ENCODE assay signal across 13 cellular contexts in the genomic region with DNA sequence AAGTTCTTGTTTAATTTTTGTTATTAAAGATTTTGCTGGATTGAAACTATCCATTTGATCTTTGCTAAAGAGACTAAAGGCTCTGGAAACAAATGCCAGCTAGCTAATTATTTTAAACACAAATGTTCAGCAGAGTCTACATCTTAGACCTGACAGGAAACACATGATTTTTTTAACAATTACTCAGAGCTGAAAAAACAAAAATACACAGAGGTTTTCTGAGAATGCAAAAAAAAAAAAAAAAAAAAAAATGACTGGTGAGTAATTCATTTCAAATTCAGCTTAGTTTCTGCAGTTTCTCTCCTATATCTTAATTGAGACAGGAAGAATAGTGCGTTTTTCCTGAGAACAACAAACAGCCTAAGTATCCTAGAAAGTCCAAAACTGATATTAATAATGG.
DNase-seq lines count a peak whose midpoint lies in the region; ATAC-seq, FAIRE-seq and TF ChIP-seq lines count a peak whose summit lies in the region.
"Had no signal": no experiment of that assay in that cellular context is flagged by ENCODE, and none has a peak within 500 bp of the region (broad histone marks: within the 10 kb centered on the region; RNA-seq: fewer than 3 reads in every experiment).

No MANE protein-coding gene starts in this region.

- no peak overlapping the region for H3K4me3 Mint-ChIP-seq in CD4-positive, alpha-beta T cell
- H3K4me3 Mint-ChIP-seq: H9, IgD-negative memory B cell had no signal

- intact Hi-C loops in CD4-positive, alpha-beta T cell (cut with DNase I, micrococcal nuclease), result no loop called here

- no peaks in the 10 kb centered on the region for H3K36me3 ChIP-seq in skeletal muscle satellite cell (ENCODE audit: insufficient read depth, low read length)

- TF ChIP-seq CTCF in fibroblast of mammary gland (conservative IDR thresholded peaks at IDR 0.05; ENCODE audit: control insufficient read depth, insufficient read depth, low read depth, low read length), result no peak
- TF ChIP-seq CTCF in CD4-positive, alpha-beta T cell (IDR thresholded peaks at IDR 0.05), result no peak

- peaks cover 21% of the 10 kb centered on the region for H3K4me1 ChIP-seq in skeletal muscle satellite cell (ENCODE audit: control insufficient read depth, insufficient read depth, low read length)

- ATAC-seq in SK-N-SH treated with all-trans-retinoic acid at 6 μM for 48 hours, result peak; percentile 39
- ATAC-seq in CD4-positive, alpha-beta T cell (ENCODE audit: poor library complexity), result no peak
- no peak for ATAC-seq in GM19455 (IDR thresholded peaks at IDR 0.05; ENCODE audit: unreplicated experiment)

- H3K27me3 Mint-ChIP-seq in CD4-positive, alpha-beta T cell, result no peaks in the 10 kb centered on the region
- H3K27me3 Mint-ChIP-seq: IgD-negative memory B cell had no signal

- peak overlapping the region; percentile 52 for H3K4me2 ChIP-seq in skeletal muscle satellite cell (ENCODE audit: low read length)

- H3K4me1 Mint-ChIP-seq in CD4-positive, alpha-beta T cell (ENCODE audit: low read depth), result no peaks in the 10 kb centered on the region
- H3K4me1 Mint-ChIP-seq: IgD-negative memory B cell had no signal

- H3K36me3 Mint-ChIP-seq in CD4-positive, alpha-beta T cell (ENCODE audit: low read depth), result no peaks in the 10 kb centered on the region
- H3K36me3 Mint-ChIP-seq: IgD-negative memory B cell had no signal

- no peaks in the 10 kb centered on the region for H3K27me3 ChIP-seq in skeletal muscle satellite cell (ENCODE audit: control insufficient read depth, insufficient read depth, low read length)
- H3K27me3 ChIP-seq in CD4-positive, alpha-beta T cell (ENCODE audit: control insufficient read depth, insufficient read depth, low read length), result no peaks in the 10 kb centered on the region

- no peak overlapping the region for H3K9ac ChIP-seq in skeletal muscle satellite cell (ENCODE audit: low read depth, low read length)

- H3K4me3 ChIP-seq in fibroblast of mammary gland (ENCODE audit: control insufficient read depth, low read depth, low read length) (no peak overlapping the region), skeletal muscle satellite cell (ENCODE audit: low read length) (no peak overlapping the region)

- CTCF ChIA-PET in CD4-positive, alpha-beta T cell (lab: Charles Lee), result no interaction called here

- no peak for FAIRE-seq in GM19239 (lab: Jason Lieb, UNC)

- no peak overlapping the region for H3K27ac Mint-ChIP-seq in CD4-positive, alpha-beta T cell
- H3K27ac Mint-ChIP-seq: H9, IgD-negative memory B cell had no signal

- no peaks in the 10 kb centered on the region for H3K9me3 Mint-ChIP-seq in CD4-positive, alpha-beta T cell
- H3K9me3 Mint-ChIP-seq: H9, IgD-negative memory B cell had no signal

- POLR2A ChIA-PET in CD4-positive, alpha-beta T cell (lab: Charles Lee), result no interaction called here

- no peaks in the 10 kb centered on the region for H3K9me3 ChIP-seq in skeletal muscle satellite cell (replicated peaks; ENCODE audit: low read length)
- H3K9me3 ChIP-seq in CD4-positive, alpha-beta T cell (ENCODE audit: control insufficient read depth, low read length), result no peaks in the 10 kb centered on the region

- DNase-seq in EH (ENCODE audit: low read depth) (peak; percentile 64), fibroblast of mammary gland (ENCODE audit: low read depth) (peak; percentile 22), GM19239 (ENCODE audit: insufficient read length, low spot score) (no peak), D341Med (ENCODE audit: low spot score) (no peak)
- no peak for DNase-seq in CD4-positive, alpha-beta T cell
- DNase-seq: H9, NCI-H1436 treated with DMSO at 0.1 percent for 48 hours, NCI-H2227 treated with DMSO at 0.1 percent for 48 hours, NCI-H526 had no signal

- no peak overlapping the region for H3K27ac ChIP-seq in CD4-positive, alpha-beta T cell (ENCODE audit: low read depth, low read length)

TF ChIP-seq in SK-N-SH treated with all-trans-retinoic acid at 6 μM for 48 hours, 23 proteins besides CTCF, POLR2A, EP300 and RAD21:
- TF ChIP-seq BACH2 (CRISPR knock-in tag; IDR thresholded peaks at IDR 0.05; ENCODE audit: borderline replicate concordance), result no peak
- TF ChIP-seq, protein P1, sequence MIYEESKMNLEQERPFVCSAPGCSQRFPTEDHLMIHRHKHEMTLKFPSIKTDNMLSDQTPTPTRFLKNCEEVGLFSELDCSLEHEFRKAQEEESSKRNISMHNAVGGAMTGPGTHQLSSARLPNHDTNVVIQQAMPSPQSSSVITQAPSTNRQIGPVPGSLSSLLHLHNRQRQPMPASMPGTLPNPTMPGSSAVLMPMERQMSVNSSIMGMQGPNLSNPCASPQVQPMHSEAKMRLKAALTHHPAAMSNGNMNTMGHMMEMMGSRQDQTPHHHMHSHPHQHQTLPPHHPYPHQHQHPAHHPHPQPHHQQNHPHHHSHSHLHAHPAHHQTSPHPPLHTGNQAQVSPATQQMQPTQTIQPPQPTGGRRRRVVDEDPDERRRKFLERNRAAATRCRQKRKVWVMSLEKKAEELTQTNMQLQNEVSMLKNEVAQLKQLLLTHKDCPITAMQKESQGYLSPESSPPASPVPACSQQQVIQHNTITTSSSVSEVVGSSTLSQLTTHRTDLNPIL (CRISPR knock-in tag; IDR thresholded peaks at IDR 0.05; ENCODE audit: low read depth), result no peak
- TF ChIP-seq CSDC2 (CRISPR knock-in tag; IDR thresholded peaks at IDR 0.05), result no peak
- TF ChIP-seq ZNF70 (CRISPR knock-in tag; IDR thresholded peaks at IDR 0.05), result no peak
- no peak for TF ChIP-seq ZNF8 (CRISPR knock-in tag; IDR thresholded peaks at IDR 0.05)
- no peak for TF ChIP-seq SNAI2 (CRISPR knock-in tag; IDR thresholded peaks at IDR 0.05)
- no peak for TF ChIP-seq OSR1 (CRISPR knock-in tag; IDR thresholded peaks at IDR 0.05)
- no peak for TF ChIP-seq ZFP3 (CRISPR knock-in tag; IDR thresholded peaks at IDR 0.05)
- TF ChIP-seq, protein P2, sequence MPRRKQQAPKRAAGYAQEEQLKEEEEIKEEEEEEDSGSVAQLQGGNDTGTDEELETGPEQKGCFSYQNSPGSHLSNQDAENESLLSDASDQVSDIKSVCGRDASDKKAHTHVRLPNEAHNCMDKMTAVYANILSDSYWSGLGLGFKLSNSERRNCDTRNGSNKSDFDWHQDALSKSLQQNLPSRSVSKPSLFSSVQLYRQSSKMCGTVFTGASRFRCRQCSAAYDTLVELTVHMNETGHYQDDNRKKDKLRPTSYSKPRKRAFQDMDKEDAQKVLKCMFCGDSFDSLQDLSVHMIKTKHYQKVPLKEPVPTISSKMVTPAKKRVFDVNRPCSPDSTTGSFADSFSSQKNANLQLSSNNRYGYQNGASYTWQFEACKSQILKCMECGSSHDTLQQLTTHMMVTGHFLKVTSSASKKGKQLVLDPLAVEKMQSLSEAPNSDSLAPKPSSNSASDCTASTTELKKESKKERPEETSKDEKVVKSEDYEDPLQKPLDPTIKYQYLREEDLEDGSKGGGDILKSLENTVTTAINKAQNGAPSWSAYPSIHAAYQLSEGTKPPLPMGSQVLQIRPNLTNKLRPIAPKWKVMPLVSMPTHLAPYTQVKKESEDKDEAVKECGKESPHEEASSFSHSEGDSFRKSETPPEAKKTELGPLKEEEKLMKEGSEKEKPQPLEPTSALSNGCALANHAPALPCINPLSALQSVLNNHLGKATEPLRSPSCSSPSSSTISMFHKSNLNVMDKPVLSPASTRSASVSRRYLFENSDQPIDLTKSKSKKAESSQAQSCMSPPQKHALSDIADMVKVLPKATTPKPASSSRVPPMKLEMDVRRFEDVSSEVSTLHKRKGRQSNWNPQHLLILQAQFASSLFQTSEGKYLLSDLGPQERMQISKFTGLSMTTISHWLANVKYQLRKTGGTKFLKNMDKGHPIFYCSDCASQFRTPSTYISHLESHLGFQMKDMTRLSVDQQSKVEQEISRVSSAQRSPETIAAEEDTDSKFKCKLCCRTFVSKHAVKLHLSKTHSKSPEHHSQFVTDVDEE (CRISPR knock-in tag; IDR thresholded peaks at IDR 0.05), result no peak
- TF ChIP-seq, protein P3, sequence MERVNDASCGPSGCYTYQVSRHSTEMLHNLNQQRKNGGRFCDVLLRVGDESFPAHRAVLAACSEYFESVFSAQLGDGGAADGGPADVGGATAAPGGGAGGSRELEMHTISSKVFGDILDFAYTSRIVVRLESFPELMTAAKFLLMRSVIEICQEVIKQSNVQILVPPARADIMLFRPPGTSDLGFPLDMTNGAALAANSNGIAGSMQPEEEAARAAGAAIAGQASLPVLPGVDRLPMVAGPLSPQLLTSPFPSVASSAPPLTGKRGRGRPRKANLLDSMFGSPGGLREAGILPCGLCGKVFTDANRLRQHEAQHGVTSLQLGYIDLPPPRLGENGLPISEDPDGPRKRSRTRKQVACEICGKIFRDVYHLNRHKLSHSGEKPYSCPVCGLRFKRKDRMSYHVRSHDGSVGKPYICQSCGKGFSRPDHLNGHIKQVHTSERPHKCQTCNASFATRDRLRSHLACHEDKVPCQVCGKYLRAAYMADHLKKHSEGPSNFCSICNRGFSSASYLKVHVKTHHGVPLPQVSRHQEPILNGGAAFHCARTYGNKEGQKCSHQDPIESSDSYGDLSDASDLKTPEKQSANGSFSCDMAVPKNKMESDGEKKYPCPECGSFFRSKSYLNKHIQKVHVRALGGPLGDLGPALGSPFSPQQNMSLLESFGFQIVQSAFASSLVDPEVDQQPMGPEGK (CRISPR knock-in tag; IDR thresholded peaks at IDR 0.05; ENCODE audit: borderline replicate concordance), result no peak
- TF ChIP-seq ISL1 (CRISPR knock-in tag; IDR thresholded peaks at IDR 0.05), result no peak
- TF ChIP-seq ESRRG (CRISPR knock-in tag; IDR thresholded peaks at IDR 0.05), result no peak
- TF ChIP-seq, protein P4, sequence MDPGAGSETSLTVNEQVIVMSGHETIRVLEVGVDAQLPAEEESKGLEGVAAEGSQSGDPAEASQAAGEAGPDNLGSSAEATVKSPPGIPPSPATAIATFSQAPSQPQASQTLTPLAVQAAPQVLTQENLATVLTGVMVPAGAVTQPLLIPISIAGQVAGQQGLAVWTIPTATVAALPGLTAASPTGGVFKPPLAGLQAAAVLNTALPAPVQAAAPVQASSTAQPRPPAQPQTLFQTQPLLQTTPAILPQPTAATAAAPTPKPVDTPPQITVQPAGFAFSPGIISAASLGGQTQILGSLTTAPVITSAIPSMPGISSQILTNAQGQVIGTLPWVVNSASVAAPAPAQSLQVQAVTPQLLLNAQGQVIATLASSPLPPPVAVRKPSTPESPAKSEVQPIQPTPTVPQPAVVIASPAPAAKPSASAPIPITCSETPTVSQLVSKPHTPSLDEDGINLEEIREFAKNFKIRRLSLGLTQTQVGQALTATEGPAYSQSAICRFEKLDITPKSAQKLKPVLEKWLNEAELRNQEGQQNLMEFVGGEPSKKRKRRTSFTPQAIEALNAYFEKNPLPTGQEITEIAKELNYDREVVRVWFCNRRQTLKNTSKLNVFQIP (CRISPR knock-in tag; IDR thresholded peaks at IDR 0.05; ENCODE audit: borderline replicate concordance, low read depth), result no peak
- no peak for TF ChIP-seq TCF4 (CRISPR knock-in tag; IDR thresholded peaks at IDR 0.05; ENCODE audit: borderline replicate concordance)
- TF ChIP-seq ZFP30 (CRISPR knock-in tag; IDR thresholded peaks at IDR 0.05), result no peak

Comparison
In these comparisons a context has a peak if more than half of its experiments do, and no peak if none do; other contexts are left out.
1. DNase-seq: peak in EH (single experiment) and fibroblast of mammary gland (single experiment); none in CD4-positive, alpha-beta T cell (0 of 10), GM19239 (single experiment) and D341Med (single experiment).